ENCODE assay signal across 1 cellular context in the genomic region with DNA sequence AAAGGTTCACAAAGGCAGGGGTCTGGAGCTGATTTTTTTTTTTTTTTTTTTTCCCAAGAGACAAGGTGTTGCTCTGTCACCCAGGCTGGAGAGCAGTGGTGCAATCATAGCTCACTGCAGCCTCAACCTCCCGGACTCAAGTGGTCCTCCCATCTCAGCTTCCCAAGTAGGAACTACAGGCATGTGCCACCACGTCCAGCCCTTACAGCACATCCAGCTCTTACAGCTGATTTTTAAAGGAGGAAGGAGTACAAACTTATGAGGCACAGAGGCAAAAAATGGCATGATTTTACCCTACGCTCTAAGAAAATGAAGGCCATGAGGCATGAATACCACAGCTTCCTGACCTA.
TF ChIP-seq lines count a peak whose summit lies in the region.

No MANE protein-coding gene starts in this region.

TF ChIP-seq in IMR-90, 13 proteins besides CTCF, POLR2A, EP300 and RAD21:
- TF ChIP-seq RFX5 (IDR thresholded peaks at IDR 0.05; ENCODE audit: low read depth, low read length) = no peak
- no peak for TF ChIP-seq FOS (IDR thresholded peaks at IDR 0.05; ENCODE audit: low read depth, low read length)
- no peak for TF ChIP-seq NFE2L2 (IDR thresholded peaks at IDR 0.05; ENCODE audit: low read depth, low read length)
- no peak for TF ChIP-seq MAZ (IDR thresholded peaks at IDR 0.05; ENCODE audit: borderline replicate concordance, low read depth, low read length)
